ENCODE assay signal across 23 cellular contexts in the genomic region with DNA sequence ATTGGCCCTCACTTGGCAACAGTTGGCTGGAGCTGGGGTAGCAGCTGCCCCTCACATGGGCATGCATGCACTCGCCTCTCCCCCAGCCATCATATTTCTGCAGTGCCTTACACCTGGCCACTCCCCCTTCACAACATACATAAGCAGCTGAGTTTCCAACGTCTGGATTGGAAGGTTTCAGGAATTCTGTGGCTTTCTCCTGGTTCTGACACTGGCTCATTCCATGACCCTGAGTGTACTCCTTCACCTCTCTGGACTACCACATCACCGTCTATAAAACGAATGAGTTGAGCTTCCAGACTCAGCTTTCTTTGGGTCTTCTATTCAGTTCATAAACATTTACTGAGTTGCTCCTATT.
DNase-seq lines count a peak whose midpoint lies in the region; ATAC-seq and TF ChIP-seq lines count a peak whose summit lies in the region.
"Had no signal": no experiment of that assay in that cellular context is flagged by ENCODE, and none has a peak within 500 bp of the region (broad histone marks: within the 10 kb centered on the region; RNA-seq: fewer than 3 reads in every experiment).

No MANE protein-coding gene starts in this region.

- BruUV-seq in mammary epithelial cell (replicated peaks; lab: Mats Ljungman, UMichigan) = no TSS peak

- no peak overlapping the region for H3K14ac ChIP-seq in trophoblast cell (ENCODE audit: low read length)

- H3K27ac ChIP-seq in mammary epithelial cell (ENCODE audit: insufficient read depth, low read depth, low read length) = no peak overlapping the region
- H3K27ac ChIP-seq in trophoblast cell (ENCODE audit: low read depth, low read length) = peak overlapping the region; percentile 2

- no peaks in the 10 kb centered on the region for H3K9me3 Mint-ChIP-seq in stimulated activated naive B cell treated with anti-CD40 and anti-IgM and Interleukin-4, amounts not matched to agents 10 μg/mL and 1 μg/mL and 100 μg/mL, for 72 hours
- H3K9me3 Mint-ChIP-seq: activated T-cell treated with anti-CD3 and anti-CD28 coated beads, Interleukin-2, amount 50 U/mL, for 24 hours; H9; stimulated activated effector memory CD8-positive, alpha-beta T cell treated with anti-CD3 and anti-CD28 coated beads, Interleukin-12 subunit alpha, Interleukin-12 subunit beta, amount 100 ng/mL, for 72 hours had no signal

- CTCF ChIA-PET in mammary epithelial cell (lab: Charles Lee; ENCODE audit: low non-redundant PET) = no interaction called here

- DNase-seq in NCI-H2171 treated with DMSO at 0.1 percent for 48 hours (lab: John Stamatoyannopoulos, UW) (peak; percentile 32), NCI-H2171 (lab: John Stamatoyannopoulos, UW) (no peak), NCI-H1105 treated with DMSO at 0.1 percent for 48 hours (lab: John Stamatoyannopoulos, UW) (peak; percentile 54), mammary epithelial cell (peak; percentile 74), trophoblast cell (peak; percentile 91 to 95), OCI-M2 (lab: John Stamatoyannopoulos, UW; ENCODE audit: unreplicated experiment) (no peak)
- DNase-seq in stimulated activated naive B cell treated with anti-CD40 and anti-IgM and Interleukin-4, amounts not matched to agents 10 μg/mL and 1 μg/mL and 100 μg/mL, for 72 hours = no peak
- DNase-seq: activated CD4-positive, alpha-beta T cell treated with anti-CD3 and anti-CD28 coated beads for 48 hours; activated naive CD4-positive, alpha-beta T cell treated with Interleukin-2 at 50 U/mL for 16 hours; activated T-cell treated with anti-CD3 and anti-CD28 coated beads, Interleukin-2, amount 50 U/mL, for 24 hours; central memory CD4-positive, alpha-beta T cell; dermis blood vessel endothelial cell; H9; head of caudate nucleus; NCI-H1092 treated with DMSO at 0.1 percent for 48 hours; NCI-H2081 treated with DMSO at 0.1 percent for 48 hours; NCI-H510A treated with DMSO at 0.1 percent for 48 hours; NK-92 treated with Interleukin-12 subunit alpha and Interleukin-12 subunit beta, amount 100 ng/mL, for 24 hours; T-helper 2 cell had no signal

- no peak overlapping the region for H2BK120ac ChIP-seq in trophoblast cell (ENCODE audit: insufficient read depth, low read length, poor library complexity)

- H4K8ac ChIP-seq in trophoblast cell (ENCODE audit: low read depth, low read length) = no peak overlapping the region

- no peak overlapping the region for H3K18ac ChIP-seq in trophoblast cell (ENCODE audit: low read length)

- intact Hi-C loops in mammary epithelial cell (cut with micrococcal nuclease) = loop anchor here (5.0 kb wide), 1 partner anchor 78 kb away; no protein-coding TSS in a partner anchor

- H3K36me3 ChIP-seq in mammary epithelial cell (ENCODE audit: insufficient read depth, low read length) (no peaks in the 10 kb centered on the region), trophoblast cell (ENCODE audit: control insufficient read depth in 1 of 2, insufficient read depth in 2 of 2, low read length in 2 of 2) (peaks cover 2 to 3% of the 10 kb centered on the region in 2 experiments)

- H3K27me3 ChIP-seq in mammary epithelial cell (ENCODE audit: insufficient read depth, low read length) = no peaks in the 10 kb centered on the region
- H3K27me3 ChIP-seq in trophoblast cell (ENCODE audit: insufficient read depth, low read length) = no peaks in the 10 kb centered on the region

- 43% methylated on average over 3 of the region's 4 CpGs for WGBS in mammary epithelial cell (ENCODE audit: low coverage, missing lambda C conversion rate)
- WGBS in trophoblast cell (ENCODE audit: extremely low coverage, insufficient coverage, insufficient read length) = no CpG with 5 or more reads among the region's 4 CpGs

- H3K79me1 ChIP-seq in trophoblast cell (ENCODE audit: low read length) = peaks cover 4% of the 10 kb centered on the region

- no peak for TF ChIP-seq CTCF in mammary epithelial cell (conservative IDR thresholded peaks at IDR 0.05 in 1 of 2, IDR thresholded peaks at IDR 0.05 in 1 of 2; ENCODE audit: extremely low read depth in 1 of 2, insufficient read depth in 1 of 2, low read depth in 1 of 2, low read length in 2 of 2)

- no peak overlapping the region for H4K91ac ChIP-seq in trophoblast cell (ENCODE audit: low read depth, low read length)

- peaks cover 5% of the 10 kb centered on the region for H3K4me1 ChIP-seq in mammary epithelial cell (ENCODE audit: insufficient read depth, low read length)
- H3K4me1 ChIP-seq in trophoblast cell (ENCODE audit: control insufficient read depth in 1 of 2, insufficient read depth in 2 of 2, low read length in 2 of 2) = peaks cover 11 to 31% of the 10 kb centered on the region in 2 experiments

- dilution Hi-C loops in mammary epithelial cell (cut with HindIII; ENCODE audit: low sequenced_read_pairs) = no loop called here

- H3K36me3 Mint-ChIP-seq in stimulated activated naive B cell treated with anti-CD40 and anti-IgM and Interleukin-4, amounts not matched to agents 10 μg/mL and 1 μg/mL and 100 μg/mL, for 72 hours = peaks cover 0 to 6% of the 10 kb centered on the region in 2 donors
- H3K36me3 Mint-ChIP-seq: stimulated activated effector memory CD8-positive, alpha-beta T cell treated with anti-CD3 and anti-CD28 coated beads, Interleukin-12 subunit alpha, Interleukin-12 subunit beta, amount 100 ng/mL, for 72 hours had no signal

- H3K9me3 ChIP-seq in mammary epithelial cell (replicated peaks; ENCODE audit: insufficient read depth, low read length) = no peaks in the 10 kb centered on the region
- no peaks in the 10 kb centered on the region for H3K9me3 ChIP-seq in trophoblast cell (ENCODE audit: insufficient read depth, low read depth, low read length)

- no peaks in the 10 kb centered on the region for H4K20me1 ChIP-seq in mammary epithelial cell (ENCODE audit: insufficient read depth, low read length)

- no peak overlapping the region for H3K9ac ChIP-seq in mammary epithelial cell (ENCODE audit: insufficient read depth, low read length)
- no peak overlapping the region for H3K9ac ChIP-seq in trophoblast cell (ENCODE audit: low read length)

- H3K4me2 ChIP-seq in mammary epithelial cell (ENCODE audit: insufficient read depth, low read depth, low read length) = no peak overlapping the region
- no peak overlapping the region for H3K4me2 ChIP-seq in trophoblast cell (ENCODE audit: low read length)

- no peak overlapping the region for H3K4ac ChIP-seq in trophoblast cell (ENCODE audit: low read depth, low read length)

- no peak overlapping the region for H2BK12ac ChIP-seq in trophoblast cell (ENCODE audit: low read length)

- H3K27me3 Mint-ChIP-seq in stimulated activated naive B cell treated with anti-CD40 and anti-IgM and Interleukin-4, amounts not matched to agents 10 μg/mL and 1 μg/mL and 100 μg/mL, for 72 hours = no peaks in the 10 kb centered on the region
- H3K27me3 Mint-ChIP-seq: activated T-cell treated with anti-CD3 and anti-CD28 coated beads, Interleukin-2, amount 50 U/mL, for 24 hours had no signal

- H2AFZ ChIP-seq in mammary epithelial cell (ENCODE audit: low read depth, low read length) (no peak overlapping the region), trophoblast cell (ENCODE audit: insufficient read depth, low read length, poor library complexity) (no peak overlapping the region)

- no peak overlapping the region for H3K4me3 Mint-ChIP-seq in stimulated activated naive B cell treated with anti-CD40 and anti-IgM and Interleukin-4, amounts not matched to agents 10 μg/mL and 1 μg/mL and 100 μg/mL, for 72 hours
- H3K4me3 Mint-ChIP-seq: activated T-cell treated with anti-CD3 and anti-CD28 coated beads, Interleukin-2, amount 50 U/mL, for 24 hours; H9; stimulated activated effector memory CD8-positive, alpha-beta T cell treated with anti-CD3 and anti-CD28 coated beads, Interleukin-12 subunit alpha, Interleukin-12 subunit beta, amount 100 ng/mL, for 72 hours had no signal

- H3K79me2 ChIP-seq in mammary epithelial cell (ENCODE audit: insufficient read depth, low read length) = no peaks in the 10 kb centered on the region
- H3K79me2 ChIP-seq in trophoblast cell (ENCODE audit: control insufficient read depth, insufficient read depth, low read length, poor library complexity) = no peaks in the 10 kb centered on the region

- H3K27ac Mint-ChIP-seq in stimulated activated naive B cell treated with anti-CD40 and anti-IgM and Interleukin-4, amounts not matched to agents 10 μg/mL and 1 μg/mL and 100 μg/mL, for 72 hours = no peak overlapping the region
- H3K27ac Mint-ChIP-seq: activated T-cell treated with anti-CD3 and anti-CD28 coated beads, Interleukin-2, amount 50 U/mL, for 24 hours; H9; stimulated activated effector memory CD8-positive, alpha-beta T cell treated with anti-CD3 and anti-CD28 coated beads, Interleukin-12 subunit alpha, Interleukin-12 subunit beta, amount 100 ng/mL, for 72 hours had no signal

- ATAC-seq in stimulated activated naive B cell treated with anti-CD40 and anti-IgM and Interleukin-4, amounts not matched to agents 10 μg/mL and 1 μg/mL and 100 μg/mL, for 72 hours (replicated peaks) = no peak
- no peak for ATAC-seq in HG03565 (IDR thresholded peaks at IDR 0.05; ENCODE audit: unreplicated experiment)
- ATAC-seq: HepG2; Panc1; stimulated activated effector memory CD8-positive, alpha-beta T cell treated with anti-CD3 and anti-CD28 coated beads, Interleukin-12 subunit alpha, Interleukin-12 subunit beta, amount 100 ng/mL, for 72 hours had no signal

- H3K4me1 Mint-ChIP-seq in stimulated activated naive B cell treated with anti-CD40 and anti-IgM and Interleukin-4, amounts not matched to agents 10 μg/mL and 1 μg/mL and 100 μg/mL, for 72 hours = peaks cover 42 to 54% of the 10 kb centered on the region in 2 donors

- H3K4me3 ChIP-seq in mammary epithelial cell (replicated peaks in 1 of 3; ENCODE audit: insufficient read depth in 1 of 3, low read depth in 2 of 3, low read length in 3 of 3) = no peak overlapping the region
- no peak overlapping the region for H3K4me3 ChIP-seq in trophoblast cell (ENCODE audit: low read depth, low read length)

- no peak overlapping the region for H2BK5ac ChIP-seq in trophoblast cell (ENCODE audit: low read depth, low read length, poor library complexity)

- in situ Hi-C loops in mammary epithelial cell (cut with MboI; ENCODE audit: low sequenced_read_pairs in 2 of 2) = no loop called here

- H2AK5ac ChIP-seq in trophoblast cell (ENCODE audit: low read length) = no peak overlapping the region

- no peak overlapping the region for H3K23ac ChIP-seq in trophoblast cell (ENCODE audit: low read length)

- H4K12ac ChIP-seq in trophoblast cell (ENCODE audit: low read depth, low read length) = no peak overlapping the region

Comparison
In these comparisons a context has a peak if more than half of its experiments do, and no peak if none do; other contexts are left out.
1. DNase-seq: peak in NCI-H2171 treated with DMSO at 0.1 percent for 48 hours (single experiment), NCI-H1105 treated with DMSO at 0.1 percent for 48 hours (single experiment), mammary epithelial cell (single experiment) and trophoblast cell (2 of 2); none in NCI-H2171 (single experiment), stimulated activated naive B cell treated with anti-CD40 and anti-IgM and Interleukin-4, amounts not matched to agents 10 μg/mL and 1 μg/mL and 100 μg/mL, for 72 hours (single experiment) and OCI-M2 (single experiment).